8 cellular contexts compared by ENCODE assay signal in genomic region chr9:88533951-88534455, GRCh38. TPM values are rescaled to one million over a fixed set of nuclear protein-coding genes. Genes with fewer than 3 reads are reported as not detected.
DNase-seq lines count a peak whose midpoint lies in the region; ATAC-seq, FAIRE-seq and TF ChIP-seq lines count a peak whose summit lies in the region.

No MANE protein-coding gene starts in this region.

- ATAC-seq in omental fat pad (ENCODE audit: low FRiP score) (peak; percentile 45), HG02571 (IDR thresholded peaks at IDR 0.05; ENCODE audit: unreplicated experiment) (no peak)

- FAIRE-seq in H54 (lab: Jason Lieb, UNC), result no peak

- DNase-seq in H54 (ENCODE audit: insufficient read length, low spot score) (peak; percentile 97), SW480 (ENCODE audit: low spot score) (peak; percentile 66), fibroblast of villous mesenchyme (ENCODE audit: low read depth) (peak; percentile 76), omental fat pad (ENCODE audit: low spot score) (no peak), T-helper 9 cell (no peak), NCI-H2081 treated with DMSO at 0.1 percent for 48 hours (lab: John Stamatoyannopoulos, UW) (no peak)
- no peak for DNase-seq in activated CD8-positive, alpha-beta memory T cell treated with anti-CD3 and anti-CD28 coated beads, Interleukin-2, amount 50 U/mL, for 4 hours

- TF ChIP-seq POLR2A in H54 (IDR thresholded peaks at IDR 0.05; ENCODE audit: low read depth, low read length), result peak; percentile 79

- peak; percentile 21 for TF ChIP-seq CTCF in fibroblast of villous mesenchyme (IDR thresholded peaks at IDR 0.05; ENCODE audit: insufficient read depth, low read depth, low read length)
- no peak for TF ChIP-seq CTCF in omental fat pad (IDR thresholded peaks at IDR 0.05)

- H3K4me3 ChIP-seq in fibroblast of villous mesenchyme (ENCODE audit: low read depth, low read length), result peak overlapping the region; percentile 79

RNA-seq across cellular contexts. Expression of gene NXNL2, which starts 1.0 kb away (rescaled TPM):
- total RNA-seq in fibroblast of villous mesenchyme, result 7.7 and 11.2 TPM in 2 replicates
- total RNA-seq in omental fat pad, result under 1 TPM in 1 of 4 donors, not detected in 3; 0.93 TPM

Comparison
In these comparisons a context has a peak if more than half of its experiments do, and no peak if none do; other contexts are left out.
1. DNase-seq: peak in H54 (single experiment), SW480 (single experiment) and fibroblast of villous mesenchyme (single experiment); none in omental fat pad (single experiment), activated CD8-positive, alpha-beta memory T cell treated with anti-CD3 and anti-CD28 coated beads, Interleukin-2, amount 50 U/mL, for 4 hours (single experiment), T-helper 9 cell (single experiment) and NCI-H2081 treated with DMSO at 0.1 percent for 48 hours (single experiment).